8 cellular contexts compared by ENCODE assay signal in genomic region chr10:72353963-72354355, GRCh38. TPM values are rescaled to one million over a fixed set of nuclear protein-coding genes. Genes with fewer than 3 reads are reported as not detected.
DNase-seq lines count a peak whose midpoint lies in the region; ATAC-seq and TF ChIP-seq lines count a peak whose summit lies in the region.

No MANE protein-coding gene starts in this region.

- H3K9me3 Mint-ChIP-seq in activated CD4-positive, alpha-beta memory T cell treated with anti-CD3 and anti-CD28 coated beads, Interleukin-2, amount 10 ng/mL, durations not matched to agents 7 days and 5 days = no peaks in the 10 kb centered on the region

- no peaks in the 10 kb centered on the region for H3K9me3 ChIP-seq in ES-I3 (ENCODE audit: control insufficient read depth, insufficient read depth, low read length)

- H3K27ac Mint-ChIP-seq in activated CD4-positive, alpha-beta memory T cell treated with anti-CD3 and anti-CD28 coated beads, Interleukin-2, amount 10 ng/mL, durations not matched to agents 7 days and 5 days = peak overlapping the region; percentile 91

- H3K27me3 Mint-ChIP-seq in activated CD4-positive, alpha-beta memory T cell treated with anti-CD3 and anti-CD28 coated beads, Interleukin-2, amount 10 ng/mL, durations not matched to agents 7 days and 5 days = peaks cover 2% of the 10 kb centered on the region

- POLR2A ChIA-PET in activated CD4-positive, alpha-beta memory T cell treated with anti-CD3 and anti-CD28 coated beads, Interleukin-2, amount 10 ng/mL, durations not matched to agents 7 days and 5 days (lab: Charles Lee) = interaction anchor here (0.8 to 2.8 kb wide), 8 partner anchors 10 to 893 kb away, joined by 3 to 13 read pairs (median 6); partner anchors contain the start of genes ANAPC16, ASCC1 and DNAJC9

- no peaks in the 10 kb centered on the region for H3K36me3 ChIP-seq in ES-I3 (ENCODE audit: insufficient read depth, low read length)

- CTCF ChIA-PET in activated CD4-positive, alpha-beta memory T cell treated with anti-CD3 and anti-CD28 coated beads, Interleukin-2, amount 10 ng/mL, durations not matched to agents 7 days and 5 days (lab: Charles Lee) = interaction anchor here (0.5 to 2.5 kb wide), 6 partner anchors 14 to 305 kb away, joined by 3 to 8 read pairs (median 4); no protein-coding TSS in a partner anchor

- no peak for DNase-seq in activated CD4-positive, alpha-beta memory T cell treated with anti-CD3 and anti-CD28 coated beads, Interleukin-2, amount 10 ng/mL, durations not matched to agents 7 days and 5 days
- DNase-seq in left cardiac atrium (no peak), retinal pigment epithelial cell (ENCODE audit: low read depth) (no peak), hippocampal formation (lab: John Stamatoyannopoulos, UW) (no peak)
- DNase-seq in stimulated activated CD4-positive, alpha-beta T cell treated with anti-CD3 and anti-CD28 coated beads, Interleukin-1b, Interleukin-23, amount 100 ng/mL, for 48 hours = no peak

- H3K4me1 Mint-ChIP-seq in activated CD4-positive, alpha-beta memory T cell treated with anti-CD3 and anti-CD28 coated beads, Interleukin-2, amount 10 ng/mL, durations not matched to agents 7 days and 5 days = peaks cover 40% of the 10 kb centered on the region

- peaks cover 24% of the 10 kb centered on the region for H3K36me3 Mint-ChIP-seq in activated CD4-positive, alpha-beta memory T cell treated with anti-CD3 and anti-CD28 coated beads, Interleukin-2, amount 10 ng/mL, durations not matched to agents 7 days and 5 days (ENCODE audit: low read depth)

- ATAC-seq in HG02840 (IDR thresholded peaks at IDR 0.05; ENCODE audit: low FRiP score, unreplicated experiment) = peak; percentile 3
- peak; percentile 16 to 21 for ATAC-seq in left cardiac atrium
- ATAC-seq in GM19328 (IDR thresholded peaks at IDR 0.05; ENCODE audit: unreplicated experiment) = no peak

- peak overlapping the region; percentile 98 for H3K4me3 ChIP-seq in retinal pigment epithelial cell (ENCODE audit: low read length)

- no peak for TF ChIP-seq CTCF in retinal pigment epithelial cell (conservative IDR thresholded peaks at IDR 0.05; ENCODE audit: low read depth, low read length)

- intact Hi-C loops in left cardiac atrium (cut with DNase I) = no loop called here

- peak overlapping the region; percentile 99 for H3K9ac ChIP-seq in ES-I3 (ENCODE audit: low read depth, low read length)

- peak overlapping the region; percentile 95 for H3K4me3 Mint-ChIP-seq in activated CD4-positive, alpha-beta memory T cell treated with anti-CD3 and anti-CD28 coated beads, Interleukin-2, amount 10 ng/mL, durations not matched to agents 7 days and 5 days

- H3K4me1 ChIP-seq in ES-I3 (ENCODE audit: insufficient read depth, low read length) = peaks cover 4% of the 10 kb centered on the region; the same call in 1 of the 2 replicates

RNA-seq across cellular contexts. Expression of gene DNAJB12, which starts 0.8 kb away (rescaled TPM):
- 10 to 100 TPM; 23.8 to 26.7 TPM for total RNA-seq in activated CD4-positive, alpha-beta memory T cell treated with anti-CD3 and anti-CD28 coated beads, Interleukin-2, amount 10 ng/mL, durations not matched to agents 7 days and 5 days
- total RNA-seq in left cardiac atrium = 10 to 100 TPM; 25.8 to 33.4 TPM
